8 cellular contexts compared by ENCODE assay signal in the genomic region with DNA sequence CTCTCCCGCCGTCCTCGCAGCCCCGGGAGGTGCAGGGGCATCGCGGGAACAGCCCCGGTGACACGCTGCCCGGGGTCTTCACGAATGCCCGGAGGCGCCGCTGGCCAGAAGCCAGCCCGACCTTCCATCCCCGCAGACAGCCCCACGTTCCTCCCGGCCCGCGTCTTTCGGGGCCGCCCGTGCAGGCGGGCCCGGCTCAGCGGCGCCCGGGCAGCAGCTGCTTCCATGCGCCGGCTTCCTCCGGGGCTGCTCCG. TPM values are rescaled to one million over a fixed set of nuclear protein-coding genes. Genes with fewer than 3 reads are reported as not detected.
DNase-seq lines count a peak whose midpoint lies in the region; ATAC-seq and TF ChIP-seq lines count a peak whose summit lies in the region.

No MANE protein-coding gene starts in this region.

- no peaks in the 10 kb centered on the region for H3K27me3 ChIP-seq in GM06990 (replicated peaks; ENCODE audit: control insufficient read depth, insufficient read depth, low read length)

- no peaks in the 10 kb centered on the region for H3K27me3 Mint-ChIP-seq in activated CD8-positive, alpha-beta T cell treated with anti-CD3 and anti-CD28 coated beads for 36 hours
- peaks cover 43% of the 10 kb centered on the region for H3K27me3 Mint-ChIP-seq in WTC11 (ENCODE audit: low read depth)

- peak overlapping the region; percentile 77 for H3K4me3 ChIP-seq in GM06990 (replicated peaks; ENCODE audit: low read depth, low read length)
- peak overlapping the region; percentile 33 for H3K4me3 ChIP-seq in iPS-11a (ENCODE audit: low read depth, low read length)

- intact Hi-C loops in activated CD8-positive, alpha-beta T cell treated with anti-CD3 and anti-CD28 coated beads for 36 hours (cut with micrococcal nuclease) = no loop called here

- TF ChIP-seq CTCF in GM06990 (IDR thresholded peaks at IDR 0.05; ENCODE audit: insufficient read depth, low read length, poor library complexity, severe bottlenecking) (no peak), WTC11 (IDR thresholded peaks at IDR 0.05) (no peak)
- TF ChIP-seq CTCF in activated CD8-positive, alpha-beta T cell treated with anti-CD3 and anti-CD28 coated beads for 36 hours (IDR thresholded peaks at IDR 0.05) = no peak

- H3K4me3 Mint-ChIP-seq in activated CD8-positive, alpha-beta T cell treated with anti-CD3 and anti-CD28 coated beads for 36 hours = peak overlapping the region; percentile 67
- no peak overlapping the region for H3K4me3 Mint-ChIP-seq in WTC11

- no peaks in the 10 kb centered on the region for H3K9me3 Mint-ChIP-seq in activated CD8-positive, alpha-beta T cell treated with anti-CD3 and anti-CD28 coated beads for 36 hours
- H3K9me3 Mint-ChIP-seq in WTC11 = no peaks in the 10 kb centered on the region

- ATAC-seq in HG02678 (IDR thresholded peaks at IDR 0.05; ENCODE audit: unreplicated experiment) (peak; percentile 1), WTC11 (no peak)
- peak; percentile 0 for ATAC-seq in activated CD8-positive, alpha-beta T cell treated with anti-CD3 and anti-CD28 coated beads for 36 hours

- H3K27ac Mint-ChIP-seq in activated CD8-positive, alpha-beta T cell treated with anti-CD3 and anti-CD28 coated beads for 36 hours = no peak overlapping the region
- no peak overlapping the region for H3K27ac Mint-ChIP-seq in WTC11

- H3K36me3 ChIP-seq in GM06990 (ENCODE audit: control insufficient read depth, insufficient read depth, low read length) = peaks cover 7% of the 10 kb centered on the region

- no peak for DNase-seq in GM06990 (ENCODE audit: extremely low read depth, insufficient read length)
- DNase-seq in activated CD8-positive, alpha-beta T cell treated with anti-CD3 and anti-CD28 coated beads for 36 hours = no peak
- peak in 2 of 49 donors; percentile 48 to 78 for DNase-seq in substantia nigra (lab: John Stamatoyannopoulos, UW)
- no peak for DNase-seq in NCI-H526 (lab: John Stamatoyannopoulos, UW)
- no peak for DNase-seq in activated effector memory CD4-positive, alpha-beta T cell treated with anti-CD3 and anti-CD28 coated beads, Interleukin-2, amount 50 U/mL, for 16 hours
- no peak for DNase-seq in WTC11 (ENCODE audit: low spot score)

- H3K4me1 Mint-ChIP-seq in activated CD8-positive, alpha-beta T cell treated with anti-CD3 and anti-CD28 coated beads for 36 hours (ENCODE audit: low read depth) = peaks cover 27% of the 10 kb centered on the region
- peaks cover 4% of the 10 kb centered on the region for H3K4me1 Mint-ChIP-seq in WTC11

- CTCF ChIA-PET in activated CD8-positive, alpha-beta T cell treated with anti-CD3 and anti-CD28 coated beads for 36 hours (lab: Charles Lee) = interaction anchor here (0.7 to 4.3 kb wide), 30 partner anchors 9 to 671 kb away, joined by 3 to 84 read pairs (median 5); partner anchors contain the start of genes BRF1, BTBD6 and CDCA4
- CTCF ChIA-PET in WTC11 (lab: Charles Lee) = interaction anchor here (0.6 to 3.4 kb wide), 25 partner anchors 9 to 335 kb away, joined by 3 to 93 read pairs (median 7); partner anchors contain the start of gene BRF1

- H3K36me3 Mint-ChIP-seq in activated CD8-positive, alpha-beta T cell treated with anti-CD3 and anti-CD28 coated beads for 36 hours (ENCODE audit: low read depth) = no peaks in the 10 kb centered on the region
- H3K36me3 Mint-ChIP-seq in WTC11 = no peaks in the 10 kb centered on the region

- peak overlapping the region; percentile 83 for H3K27ac ChIP-seq in substantia nigra (ENCODE audit: low read depth, low read length, poor library complexity, severe bottlenecking)

- POLR2A ChIA-PET in activated CD8-positive, alpha-beta T cell treated with anti-CD3 and anti-CD28 coated beads for 36 hours (lab: Charles Lee) = interaction anchor here (1.1 to 3.3 kb wide), 5 partner anchors 9 to 118 kb away, joined by 3 to 24 read pairs (median 3); no protein-coding TSS in a partner anchor
- POLR2A ChIA-PET in WTC11 (lab: Charles Lee) = interaction anchor here (1.7 kb wide), 1 partner anchor 9 kb away, joined by 10 read pairs; no protein-coding TSS in a partner anchor

TF ChIP-seq in WTC11, 78 proteins besides CTCF, POLR2A, EP300 and RAD21 (continues in another document):
- TF ChIP-seq NFE2L1 (CRISPR knock-in tag; IDR thresholded peaks at IDR 0.05) (no peak), ATF2 (CRISPR knock-in tag; IDR thresholded peaks at IDR 0.05; ENCODE audit: borderline replicate concordance, low read depth) (no peak), FOXP1 (CRISPR knock-in tag; IDR thresholded peaks at IDR 0.05; ENCODE audit: borderline replicate concordance) (no peak), ZSCAN18 (CRISPR knock-in tag; IDR thresholded peaks at IDR 0.05) (no peak), PRRX2 (CRISPR knock-in tag; IDR thresholded peaks at IDR 0.05) (no peak), RORB (CRISPR knock-in tag; IDR thresholded peaks at IDR 0.05) (no peak), ERG (CRISPR knock-in tag; IDR thresholded peaks at IDR 0.05) (no peak), FOXK1 (CRISPR knock-in tag; IDR thresholded peaks at IDR 0.05) (no peak)
- TF ChIP-seq, protein P1, sequence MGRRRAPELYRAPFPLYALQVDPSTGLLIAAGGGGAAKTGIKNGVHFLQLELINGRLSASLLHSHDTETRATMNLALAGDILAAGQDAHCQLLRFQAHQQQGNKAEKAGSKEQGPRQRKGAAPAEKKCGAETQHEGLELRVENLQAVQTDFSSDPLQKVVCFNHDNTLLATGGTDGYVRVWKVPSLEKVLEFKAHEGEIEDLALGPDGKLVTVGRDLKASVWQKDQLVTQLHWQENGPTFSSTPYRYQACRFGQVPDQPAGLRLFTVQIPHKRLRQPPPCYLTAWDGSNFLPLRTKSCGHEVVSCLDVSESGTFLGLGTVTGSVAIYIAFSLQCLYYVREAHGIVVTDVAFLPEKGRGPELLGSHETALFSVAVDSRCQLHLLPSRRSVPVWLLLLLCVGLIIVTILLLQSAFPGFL (CRISPR knock-in tag; IDR thresholded peaks at IDR 0.05; ENCODE audit: borderline replicate concordance) = no peak
- TF ChIP-seq, protein P2, sequence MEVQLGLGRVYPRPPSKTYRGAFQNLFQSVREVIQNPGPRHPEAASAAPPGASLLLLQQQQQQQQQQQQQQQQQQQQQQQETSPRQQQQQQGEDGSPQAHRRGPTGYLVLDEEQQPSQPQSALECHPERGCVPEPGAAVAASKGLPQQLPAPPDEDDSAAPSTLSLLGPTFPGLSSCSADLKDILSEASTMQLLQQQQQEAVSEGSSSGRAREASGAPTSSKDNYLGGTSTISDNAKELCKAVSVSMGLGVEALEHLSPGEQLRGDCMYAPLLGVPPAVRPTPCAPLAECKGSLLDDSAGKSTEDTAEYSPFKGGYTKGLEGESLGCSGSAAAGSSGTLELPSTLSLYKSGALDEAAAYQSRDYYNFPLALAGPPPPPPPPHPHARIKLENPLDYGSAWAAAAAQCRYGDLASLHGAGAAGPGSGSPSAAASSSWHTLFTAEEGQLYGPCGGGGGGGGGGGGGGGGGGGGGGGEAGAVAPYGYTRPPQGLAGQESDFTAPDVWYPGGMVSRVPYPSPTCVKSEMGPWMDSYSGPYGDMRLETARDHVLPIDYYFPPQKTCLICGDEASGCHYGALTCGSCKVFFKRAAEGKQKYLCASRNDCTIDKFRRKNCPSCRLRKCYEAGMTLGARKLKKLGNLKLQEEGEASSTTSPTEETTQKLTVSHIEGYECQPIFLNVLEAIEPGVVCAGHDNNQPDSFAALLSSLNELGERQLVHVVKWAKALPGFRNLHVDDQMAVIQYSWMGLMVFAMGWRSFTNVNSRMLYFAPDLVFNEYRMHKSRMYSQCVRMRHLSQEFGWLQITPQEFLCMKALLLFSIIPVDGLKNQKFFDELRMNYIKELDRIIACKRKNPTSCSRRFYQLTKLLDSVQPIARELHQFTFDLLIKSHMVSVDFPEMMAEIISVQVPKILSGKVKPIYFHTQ (CRISPR knock-in tag; IDR thresholded peaks at IDR 0.05) = no peak

RNA-seq across cellular contexts. Expression of gene TEDC1, which starts 0.8 kb away (rescaled TPM):
- total RNA-seq in activated CD8-positive, alpha-beta T cell treated with anti-CD3 and anti-CD28 coated beads for 36 hours = 10 to 100 TPM; 30.1 to 31.1 TPM
- 16.4 to 17.9 TPM (median 16.7 TPM) in 3 replicates for total RNA-seq in WTC11 (2021)

RNA-seq across cellular contexts. Expression of gene CRIP1, which starts 3.6 kb away (rescaled TPM):
- 10 to 100 TPM; 93.9 to 95.7 TPM for total RNA-seq in activated CD8-positive, alpha-beta T cell treated with anti-CD3 and anti-CD28 coated beads for 36 hours
- total RNA-seq in WTC11 (2021) = 4.8 to 9.0 TPM (median 5.8 TPM) in 3 replicates

RNA-seq across cellular contexts. Expression of gene CRIP2, which starts 15.6 kb away (rescaled TPM):
- under 1 TPM in 1 of 2 experiments, not detected in 1; 0.45 TPM for total RNA-seq in activated CD8-positive, alpha-beta T cell treated with anti-CD3 and anti-CD28 coated beads for 36 hours
- 4.6 to 5.4 TPM (median 5.0 TPM) in 3 replicates for total RNA-seq in WTC11 (2021)

RNA-seq across cellular contexts. Expression of gene TMEM121, which starts 36.1 kb away (rescaled TPM):
- 10 to 100 TPM; 12.0 to 12.1 TPM for total RNA-seq in activated CD8-positive, alpha-beta T cell treated with anti-CD3 and anti-CD28 coated beads for 36 hours
- 0.81 to 1.9 TPM (median 1.5 TPM) in 3 replicates for total RNA-seq in WTC11 (2021)
